Comparison of ENCODE assay signal across 8 cellular contexts in genomic region chr5:142769251-142769792, GRCh38. TPM values are rescaled to one million over a fixed set of nuclear protein-coding genes. Genes with fewer than 3 reads are reported as not detected.
A peak's percentile ranks its signal among the peaks of the same experiment; 100 is the strongest.
DNase-seq lines count a peak whose midpoint lies in the region; ATAC-seq and TF ChIP-seq lines count a peak whose summit lies in the region.

No MANE protein-coding gene starts in this region.

- H3K4me1 Mint-ChIP-seq in activated T-helper 2 cell treated with anti-CD3 and anti-CD28 coated beads, Interferon-gamma antibody, Interleukin-2, Interleukin-4, amounts not matched to agents 10 μg/mL and 5 μg/mL and 100 μg/mL, durations not matched to agents 14 hours and 24 hours and 36 hours (ENCODE audit: low read depth): peaks cover 32% of the 10 kb centered on the region

- H3K27me3 Mint-ChIP-seq in activated T-helper 2 cell treated with anti-CD3 and anti-CD28 coated beads, Interferon-gamma antibody, Interleukin-2, Interleukin-4, amounts not matched to agents 10 μg/mL and 5 μg/mL and 100 μg/mL, durations not matched to agents 14 hours and 24 hours and 36 hours (ENCODE audit: low read depth): no peaks in the 10 kb centered on the region

- H3K9me3 ChIP-seq in iPS-18c (ENCODE audit: control insufficient read depth, insufficient read depth, low read length) (no peaks in the 10 kb centered on the region), stomach (no peaks in the 10 kb centered on the region)

- TF ChIP-seq POLR2A in stomach (IDR thresholded peaks at IDR 0.05): no peak

- no peak for TF ChIP-seq EP300 in stomach (IDR thresholded peaks at IDR 0.05)

- H3K36me3 Mint-ChIP-seq in activated T-helper 2 cell treated with anti-CD3 and anti-CD28 coated beads, Interferon-gamma antibody, Interleukin-2, Interleukin-4, amounts not matched to agents 10 μg/mL and 5 μg/mL and 100 μg/mL, durations not matched to agents 14 hours and 24 hours and 36 hours (ENCODE audit: low read depth): no peaks in the 10 kb centered on the region

- TF ChIP-seq CTCF in stomach (IDR thresholded peaks at IDR 0.05): no peak

- no peaks in the 10 kb centered on the region for H3K27me3 ChIP-seq in stomach

- peak; percentile 4 to 27 for DNase-seq in stimulated activated CD4-positive, alpha-beta T cell treated with anti-CD3 and anti-CD28 coated beads, Interleukin-2, amount 100 ng/mL, for 24 hours
- DNase-seq in stimulated activated CD4-positive, alpha-beta T cell treated with anti-CD3 and anti-CD28 coated beads, Interleukin-4, amount 100 ng/mL, for 4 hours: no peak
- DNase-seq in activated T-helper 2 cell treated with anti-CD3 and anti-CD28 coated beads, Interferon-gamma antibody, Interleukin-2, Interleukin-4, amounts not matched to agents 10 μg/mL and 5 μg/mL and 100 μg/mL, durations not matched to agents 14 hours and 24 hours and 36 hours (ENCODE audit: low spot score): no peak
- no peak for DNase-seq in stomach
- DNase-seq in NCI-H69 (lab: John Stamatoyannopoulos, UW): no peak
- no peak for DNase-seq in OCI-M2 (lab: John Stamatoyannopoulos, UW; ENCODE audit: unreplicated experiment)

- no peaks in the 10 kb centered on the region for H3K36me3 ChIP-seq in stomach

- 6 to 13% (median 9%) methylated on average over 15 of the region's 15 CpGs for WGBS in stomach, 5 donors

- no peak for ATAC-seq in GM21381 (IDR thresholded peaks at IDR 0.05; ENCODE audit: unreplicated experiment)

- H3K27ac ChIP-seq in stomach: peak overlapping the region; percentile 89 to 92 (median 91)

- H3K4me3 Mint-ChIP-seq in activated T-helper 2 cell treated with anti-CD3 and anti-CD28 coated beads, Interferon-gamma antibody, Interleukin-2, Interleukin-4, amounts not matched to agents 10 μg/mL and 5 μg/mL and 100 μg/mL, durations not matched to agents 14 hours and 24 hours and 36 hours (ENCODE audit: low read depth): peak overlapping the region; percentile 88

- H3K4me3 ChIP-seq in iPS-18c (ENCODE audit: insufficient read depth, low read depth, low read length) (peak overlapping the region; percentile 97), stomach (peak overlapping the region; percentile 76 to 85 (median 79))

- peaks cover 3 to 37% (median 26%) of the 10 kb centered on the region in 4 donors for H3K4me1 ChIP-seq in stomach

- no peaks in the 10 kb centered on the region for H3K9me3 Mint-ChIP-seq in activated T-helper 2 cell treated with anti-CD3 and anti-CD28 coated beads, Interferon-gamma antibody, Interleukin-2, Interleukin-4, amounts not matched to agents 10 μg/mL and 5 μg/mL and 100 μg/mL, durations not matched to agents 14 hours and 24 hours and 36 hours

- intact Hi-C loops in activated T-helper 2 cell treated with anti-CD3 and anti-CD28 coated beads, Interferon-gamma antibody, Interleukin-2, Interleukin-4, amounts not matched to agents 10 μg/mL and 5 μg/mL and 100 μg/mL, durations not matched to agents 14 hours and 24 hours and 36 hours (cut with micrococcal nuclease): loop anchor here (1.0 kb wide), 3 partner anchors 20 to 98 kb away; no protein-coding TSS in a partner anchor
- intact Hi-C loops in stomach (cut with DNase I; ENCODE audit: low total_unique reads): no loop called here

- peak overlapping the region; percentile 80 for H3K27ac Mint-ChIP-seq in activated T-helper 2 cell treated with anti-CD3 and anti-CD28 coated beads, Interferon-gamma antibody, Interleukin-2, Interleukin-4, amounts not matched to agents 10 μg/mL and 5 μg/mL and 100 μg/mL, durations not matched to agents 14 hours and 24 hours and 36 hours

RNA-seq across cellular contexts. Expression of gene ARHGAP26, which starts 0.9 kb away (rescaled TPM):
- total RNA-seq in activated T-helper 2 cell treated with anti-CD3 and anti-CD28 coated beads, Interferon-gamma antibody, Interleukin-2, Interleukin-4, amounts not matched to agents 10 μg/mL and 5 μg/mL and 100 μg/mL, durations not matched to agents 14 hours and 24 hours and 36 hours: 13.6 and 15.1 TPM in 2 replicates
- 100 to 1,000 TPM in 1 of 5 donors, 10 to 100 TPM in 4; 26.8 to 115 (median 70.7) TPM for total RNA-seq in stomach
- 1 to 10 TPM; 4.0 to 4.5 (median 4.4) TPM for polyA plus RNA-seq in stomach

Comparison
In these comparisons a context has a peak if more than half of its experiments do, and no peak if none do; other contexts are left out.
1. DNase-seq: peak in stimulated activated CD4-positive, alpha-beta T cell treated with anti-CD3 and anti-CD28 coated beads, Interleukin-2, amount 100 ng/mL, for 24 hours (2 of 2); none in stimulated activated CD4-positive, alpha-beta T cell treated with anti-CD3 and anti-CD28 coated beads, Interleukin-4, amount 100 ng/mL, for 4 hours (0 of 2), activated T-helper 2 cell treated with anti-CD3 and anti-CD28 coated beads, Interferon-gamma antibody, Interleukin-2, Interleukin-4, amounts not matched to agents 10 μg/mL and 5 μg/mL and 100 μg/mL, durations not matched to agents 14 hours and 24 hours and 36 hours (single experiment), stomach (single experiment), NCI-H69 (single experiment) and OCI-M2 (single experiment).